Comparison of ENCODE assay signal across 8 cellular contexts in the genomic region with DNA sequence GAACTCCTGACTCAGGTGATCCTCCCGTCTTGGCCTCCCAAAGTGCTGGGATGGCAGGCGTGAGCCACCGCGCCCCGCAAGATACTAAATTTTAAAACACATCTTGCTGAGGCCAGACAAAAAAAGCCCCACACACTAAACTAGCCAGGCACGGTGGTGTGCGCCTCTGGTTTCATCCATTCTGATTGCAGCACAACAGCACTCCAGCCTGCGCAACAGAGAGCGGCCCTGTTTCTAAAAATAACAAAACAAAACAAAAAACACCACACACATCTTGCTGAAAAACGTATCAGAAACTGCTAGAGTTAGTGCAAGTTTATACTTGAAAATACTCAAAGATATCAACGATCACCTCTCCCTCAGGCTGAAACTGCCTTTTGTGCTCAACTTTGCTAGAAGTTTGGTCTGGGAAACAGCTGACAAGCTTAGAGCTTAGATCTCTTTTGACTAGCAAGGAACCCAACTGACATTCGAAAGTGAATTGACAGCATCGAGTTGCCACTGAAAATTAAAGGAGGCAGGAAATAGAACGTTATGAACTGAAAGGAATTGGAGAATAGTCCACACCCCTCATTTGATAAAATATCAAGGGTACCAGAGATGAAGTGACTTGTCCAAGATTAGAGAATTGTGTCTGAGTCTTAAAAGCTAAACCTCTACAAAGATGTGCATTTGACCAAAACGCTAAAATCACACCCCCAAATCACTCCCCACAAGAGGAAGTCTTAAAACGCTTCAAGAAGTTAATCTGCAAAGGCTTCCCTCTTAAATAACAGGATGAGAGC. TPM values are rescaled to one million over a fixed set of nuclear protein-coding genes. Genes with fewer than 3 reads are reported as not detected.
DNase-seq lines count a peak whose midpoint lies in the region; ATAC-seq lines count a peak whose summit lies in the region.

No MANE protein-coding gene starts in this region.

- H3K27ac Mint-ChIP-seq in T-helper 17 cell, result peak overlapping the region; percentile 100
- peak overlapping the region; percentile 99 for H3K27ac Mint-ChIP-seq in stimulated activated naive B cell treated with anti-CD40 and anti-IgM and Interleukin-4, amounts not matched to agents 10 μg/mL and 1 μg/mL and 100 μg/mL, for 72 hours

- WGBS in right cardiac atrium, result 55% methylated on average over 16 of the region's 16 CpGs

- H3K36me3 Mint-ChIP-seq in T-helper 17 cell (ENCODE audit: low read depth), result peaks cover 10% of the 10 kb centered on the region
- peaks cover 34 to 39% of the 10 kb centered on the region in 2 donors for H3K36me3 Mint-ChIP-seq in stimulated activated naive B cell treated with anti-CD40 and anti-IgM and Interleukin-4, amounts not matched to agents 10 μg/mL and 1 μg/mL and 100 μg/mL, for 72 hours

- H3K9me3 ChIP-seq in T-helper 17 cell (ENCODE audit: control insufficient read depth, low read length, poor library complexity, severe bottlenecking) (no peaks in the 10 kb centered on the region), right cardiac atrium (ENCODE audit: control insufficient read depth, low read length) (no peaks in the 10 kb centered on the region)

- no peaks in the 10 kb centered on the region for H3K9me3 Mint-ChIP-seq in stimulated activated naive B cell treated with anti-CD40 and anti-IgM and Interleukin-4, amounts not matched to agents 10 μg/mL and 1 μg/mL and 100 μg/mL, for 72 hours

- peak overlapping the region; percentile 99 for H3K4me3 Mint-ChIP-seq in T-helper 17 cell
- H3K4me3 Mint-ChIP-seq in stimulated activated naive B cell treated with anti-CD40 and anti-IgM and Interleukin-4, amounts not matched to agents 10 μg/mL and 1 μg/mL and 100 μg/mL, for 72 hours, result peak overlapping the region; percentile 94 to 98

- H3K27me3 Mint-ChIP-seq in T-helper 17 cell, result no peaks in the 10 kb centered on the region
- no peaks in the 10 kb centered on the region for H3K27me3 Mint-ChIP-seq in stimulated activated naive B cell treated with anti-CD40 and anti-IgM and Interleukin-4, amounts not matched to agents 10 μg/mL and 1 μg/mL and 100 μg/mL, for 72 hours

- intact Hi-C loops in right cardiac atrium (cut with DNase I), result loop anchor here in 2 of 4 donors (10.0 kb wide), 2 partner anchors 132 to 148 kb away; no protein-coding TSS in a partner anchor

- H3K27me3 ChIP-seq in right cardiac atrium (ENCODE audit: control insufficient read depth, insufficient read depth), result no peaks in the 10 kb centered on the region

- DNase-seq in DMS 273 (lab: John Stamatoyannopoulos, UW; ENCODE audit: unreplicated experiment), result peak; percentile 43
- no peak for DNase-seq in DMS 273 treated with DMSO at 0.1 percent for 48 hours (lab: John Stamatoyannopoulos, UW)
- DNase-seq in T-helper 17 cell, result no peak
- peak in 1 of 3 donors; percentile 30 for DNase-seq in right cardiac atrium
- no peak for DNase-seq in stimulated activated naive B cell treated with anti-CD40 and anti-IgM and Interleukin-4, amounts not matched to agents 10 μg/mL and 1 μg/mL and 100 μg/mL, for 72 hours
- no peak for DNase-seq in NCI-H1092 treated with DMSO at 0.1 percent for 48 hours (lab: John Stamatoyannopoulos, UW)

- ATAC-seq in T-helper 17 cell (no peak), right cardiac atrium (no peak), HG03571 (IDR thresholded peaks at IDR 0.05; ENCODE audit: unreplicated experiment) (no peak), HG03039 (IDR thresholded peaks at IDR 0.05; ENCODE audit: unreplicated experiment) (no peak)
- no peak for ATAC-seq in stimulated activated naive B cell treated with anti-CD40 and anti-IgM and Interleukin-4, amounts not matched to agents 10 μg/mL and 1 μg/mL and 100 μg/mL, for 72 hours (replicated peaks)

- H3K4me1 Mint-ChIP-seq in T-helper 17 cell, result peaks cover 47% of the 10 kb centered on the region
- peaks cover 18 to 41% of the 10 kb centered on the region in 2 donors for H3K4me1 Mint-ChIP-seq in stimulated activated naive B cell treated with anti-CD40 and anti-IgM and Interleukin-4, amounts not matched to agents 10 μg/mL and 1 μg/mL and 100 μg/mL, for 72 hours

- H3K27ac ChIP-seq in right cardiac atrium (ENCODE audit: low read length), result no peak overlapping the region

- peak overlapping the region; percentile 95 for H3K4me3 ChIP-seq in right cardiac atrium (ENCODE audit: low read length)

- H3K4me1 ChIP-seq in right cardiac atrium (ENCODE audit: control insufficient read depth, insufficient read depth, low read length), result peaks cover 5% of the 10 kb centered on the region

RNA-seq across cellular contexts. Expression of gene COG4, which starts 0.9 kb away (rescaled TPM):
- total RNA-seq in T-helper 17 cell (10 to 100 TPM; 26.3 to 54.0 TPM), right cardiac atrium (10 to 100 TPM; 30.7 to 40.8 (median 37.3) TPM)
- 29.2 TPM for polyA plus RNA-seq in right cardiac atrium

RNA-seq across cellular contexts. Expression of gene SF3B3, which starts 1.2 kb away (rescaled TPM):
- total RNA-seq in T-helper 17 cell (100 to 1,000 TPM; 163 to 182 TPM), right cardiac atrium (100 to 1,000 TPM; 138 to 154 (median 144) TPM)
- polyA plus RNA-seq in right cardiac atrium, result 67.5 TPM
